ENCODE assay signal across 1 cellular context in genomic region chr16:88727871-88728270, GRCh38.
TF ChIP-seq lines count a peak whose summit lies in the region.

No MANE protein-coding gene starts in this region.

TF ChIP-seq in GM23338, 12 proteins besides CTCF, POLR2A, EP300 and RAD21:
- no peak for TF ChIP-seq REST (IDR thresholded peaks at IDR 0.05; ENCODE audit: unreplicated experiment)
- no peak for TF ChIP-seq EZH2 (IDR thresholded peaks at IDR 0.05; ENCODE audit: low read depth, unreplicated experiment)
- TF ChIP-seq POLR2AphosphoS5 (IDR thresholded peaks at IDR 0.05; ENCODE audit: low read depth), result no peak
